ENCODE assay signal across 22 cellular contexts in the genomic region with DNA sequence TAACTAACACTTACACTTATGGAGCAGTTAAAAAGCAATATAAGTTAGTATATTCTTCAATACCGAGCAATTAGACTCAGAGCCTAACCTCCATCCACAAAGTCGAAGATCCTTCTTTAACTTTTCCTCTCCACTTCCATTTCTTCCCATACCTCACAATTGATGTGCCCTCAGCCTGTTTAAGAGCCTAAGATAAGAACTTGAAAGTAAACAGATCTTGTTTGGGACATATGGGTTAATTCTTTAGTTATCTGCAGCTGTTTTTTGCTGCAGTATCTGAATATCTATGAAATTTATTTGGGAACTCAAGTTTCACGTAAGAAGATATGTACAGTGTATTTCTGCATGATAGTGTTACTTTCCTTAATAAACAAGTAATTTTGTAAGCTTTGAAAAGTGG. TPM values are rescaled to one million over a fixed set of nuclear protein-coding genes. Genes with fewer than 3 reads are reported as not detected.
DNase-seq lines count a peak whose midpoint lies in the region; ATAC-seq, FAIRE-seq and TF ChIP-seq lines count a peak whose summit lies in the region.
"Had no signal": no experiment of that assay in that cellular context is flagged by ENCODE, and none has a peak within 500 bp of the region (broad histone marks: within the 10 kb centered on the region; RNA-seq: fewer than 3 reads in every experiment).

No MANE protein-coding gene starts in this region.

- no peaks in the 10 kb centered on the region for H3K9me3 Mint-ChIP-seq in endothelial cell (ENCODE audit: unreplicated experiment)
- H3K9me3 Mint-ChIP-seq: activated naive CD4-positive, alpha-beta T cell treated with anti-CD3 and anti-CD28 coated beads, Interleukin-2, amount 10 ng/mL, durations not matched to agents 7 days and 5 days; central memory CD8-positive, alpha-beta T cell had no signal

- FAIRE-seq in GM19239 (lab: Jason Lieb, UNC), result peak; percentile 8
- FAIRE-seq: GM12878, H54 had no signal

- H3K27ac ChIP-seq in esophagus squamous epithelium, result peak overlapping the region in 3 of 4 donors; percentile 2 to 86 (median 13)
- H3K27ac ChIP-seq in gastrocnemius medialis, result peak overlapping the region; percentile 91 to 100 (median 97)
- H3K27ac ChIP-seq: C4-2B, neutrophil had no signal

- TF ChIP-seq CTCF in esophagus squamous epithelium (IDR thresholded peaks at IDR 0.05) (no peak), gastrocnemius medialis (IDR thresholded peaks at IDR 0.05 in 4 of 5, conservative IDR thresholded peaks at IDR 0.05 in 1 of 5) (no peak), endothelial cell (IDR thresholded peaks at IDR 0.05; ENCODE audit: unreplicated experiment) (no peak)

- no peak overlapping the region for H3K27ac Mint-ChIP-seq in endothelial cell (ENCODE audit: unreplicated experiment)
- H3K27ac Mint-ChIP-seq: activated naive CD4-positive, alpha-beta T cell treated with anti-CD3 and anti-CD28 coated beads, Interleukin-2, amount 10 ng/mL, durations not matched to agents 7 days and 5 days had no signal

- no peak for ATAC-seq in SK-N-SH treated with all-trans-retinoic acid at 6 μM for 48 hours
- ATAC-seq in gastrocnemius medialis, result no peak
- no peak for ATAC-seq in HG03520 (IDR thresholded peaks at IDR 0.05; ENCODE audit: unreplicated experiment)
- ATAC-seq: GM12878 had no signal

- H3K36me3 ChIP-seq in esophagus squamous epithelium, result peaks cover 0 to 26% (median 0%) of the 10 kb centered on the region in 3 donors
- no peaks in the 10 kb centered on the region for H3K36me3 ChIP-seq in gastrocnemius medialis

- no peak overlapping the region for H3K4me3 Mint-ChIP-seq in endothelial cell (ENCODE audit: unreplicated experiment)
- H3K4me3 Mint-ChIP-seq: activated naive CD4-positive, alpha-beta T cell treated with anti-CD3 and anti-CD28 coated beads, Interleukin-2, amount 10 ng/mL, durations not matched to agents 7 days and 5 days; central memory CD8-positive, alpha-beta T cell had no signal

- no peak for TF ChIP-seq POLR2A in esophagus squamous epithelium (IDR thresholded peaks at IDR 0.05)
- TF ChIP-seq POLR2A in gastrocnemius medialis (IDR thresholded peaks at IDR 0.05), result no peak

- DNase-seq in GM19239 (ENCODE audit: insufficient read length, low spot score) (no peak), esophagus squamous epithelium (lab: John Stamatoyannopoulos, UW) (no peak), gastrocnemius medialis (no peak), endothelial cell (ENCODE audit: low spot score) (no peak), NCI-H128 (lab: John Stamatoyannopoulos, UW; ENCODE audit: unreplicated experiment) (no peak)
- DNase-seq in activated CD4-positive, alpha-beta T cell treated with anti-CD3 and anti-CD28 coated beads, Interleukin-2, amount 50 U/mL, for 1 hour, result no peak
- DNase-seq: activated CD4-positive, alpha-beta T cell treated with anti-CD3 and anti-CD28 coated beads for 48 hours; activated naive CD4-positive, alpha-beta T cell treated with anti-CD3 and anti-CD28 coated beads, Interleukin-2, amount 10 ng/mL, durations not matched to agents 7 days and 5 days; activated T-cell treated with anti-CD3 and anti-CD28 coated beads, Interleukin-2, amount 50 U/mL, for 48 hours; anterior cingulate cortex; Calu3; NCI-H1930; stimulated activated CD4-positive, alpha-beta T cell treated with anti-CD3 and anti-CD28 coated beads, Interleukin-4, amount 100 ng/mL, for 24 hours; stimulated activated naive CD4-positive, alpha-beta T cell; testis had no signal

- H3K27me3 ChIP-seq in esophagus squamous epithelium (no peaks in the 10 kb centered on the region), gastrocnemius medialis (no peaks in the 10 kb centered on the region)
- H3K27me3 ChIP-seq: neutrophil, testis had no signal

- H3K4me1 ChIP-seq in esophagus squamous epithelium (peaks cover 0 to 48% (median 14%) of the 10 kb centered on the region in 3 donors), gastrocnemius medialis (peaks cover 69 to 72% of the 10 kb centered on the region in 2 donors)

- WGBS in esophagus squamous epithelium, 2 donors, result 91 to 92% methylated on average over 3 of the region's 3 CpGs

- H3K27me3 Mint-ChIP-seq in endothelial cell (ENCODE audit: unreplicated experiment), result peaks cover 2% of the 10 kb centered on the region
- H3K27me3 Mint-ChIP-seq: activated naive CD4-positive, alpha-beta T cell treated with anti-CD3 and anti-CD28 coated beads, Interleukin-2, amount 10 ng/mL, durations not matched to agents 7 days and 5 days; central memory CD8-positive, alpha-beta T cell had no signal

- in situ Hi-C loops in gastrocnemius medialis (cut with MboI; ENCODE audit: low sequenced_read_pairs in 4 of 4), result loop anchor here in 3 of 4 donors (5.0 to 10.0 kb wide), 2 partner anchors 54 to 61 kb away; a partner anchor contains a TSS

- H3K9me3 ChIP-seq in esophagus squamous epithelium, result no peaks in the 10 kb centered on the region
- no peaks in the 10 kb centered on the region for H3K9me3 ChIP-seq in gastrocnemius medialis
- H3K9me3 ChIP-seq: neutrophil, testis had no signal

- intact Hi-C loops in esophagus squamous epithelium (cut with DNase I), result no loop called here
- intact Hi-C loops in gastrocnemius medialis (cut with DNase I; ENCODE audit: low total_unique reads), result no loop called here

- H3K4me3 ChIP-seq in esophagus squamous epithelium (no peak overlapping the region), gastrocnemius medialis (no peak overlapping the region)
- H3K4me3 ChIP-seq: GM12878, testis had no signal

- peaks cover 4% of the 10 kb centered on the region for H3K36me3 Mint-ChIP-seq in endothelial cell (ENCODE audit: low read depth, unreplicated experiment)

- no peaks in the 10 kb centered on the region for H3K4me1 Mint-ChIP-seq in endothelial cell (ENCODE audit: unreplicated experiment)

TF ChIP-seq in SK-N-SH treated with all-trans-retinoic acid at 6 μM for 48 hours, 23 proteins besides CTCF, POLR2A, EP300 and RAD21:
- TF ChIP-seq ZNF70 (CRISPR knock-in tag; IDR thresholded peaks at IDR 0.05), result peak; percentile 24; the same call in 1 of the 2 replicates
- TF ChIP-seq ZFP3 (CRISPR knock-in tag; IDR thresholded peaks at IDR 0.05), result no peak
- 0 out of 2 replicates have a peak, but pooled peaks have one; percentile 11 for TF ChIP-seq ISL1 (CRISPR knock-in tag; IDR thresholded peaks at IDR 0.05)

RNA-seq across cellular contexts. Expression of a gene that starts 51.5 kb away (rescaled TPM):
- 10 to 100 TPM in 1 of 4 donors, 1 to 10 TPM in 3; 3.8 to 12.6 (median 7.5) TPM for total RNA-seq in esophagus squamous epithelium
- total RNA-seq in gastrocnemius medialis, result 10 to 100 TPM; 15.0 to 21.7 (median 19.2) TPM
- total RNA-seq in endothelial cell (ENCODE audit: unreplicated experiment), result 12.3 TPM

RNA-seq across cellular contexts. Expression of a gene that starts 57.5 kb away (rescaled TPM):
- total RNA-seq in esophagus squamous epithelium (10 to 100 TPM in 2 of 4 donors, 1 to 10 TPM in 1, under 1 TPM in 1; 0.76 to 34.1 (median 8.2) TPM), gastrocnemius medialis (100 to 1,000 TPM; 105 to 297 (median 200) TPM), endothelial cell (ENCODE audit: unreplicated experiment) (2.4 TPM)
